14 cellular contexts compared by ENCODE assay signal in the genomic region with DNA sequence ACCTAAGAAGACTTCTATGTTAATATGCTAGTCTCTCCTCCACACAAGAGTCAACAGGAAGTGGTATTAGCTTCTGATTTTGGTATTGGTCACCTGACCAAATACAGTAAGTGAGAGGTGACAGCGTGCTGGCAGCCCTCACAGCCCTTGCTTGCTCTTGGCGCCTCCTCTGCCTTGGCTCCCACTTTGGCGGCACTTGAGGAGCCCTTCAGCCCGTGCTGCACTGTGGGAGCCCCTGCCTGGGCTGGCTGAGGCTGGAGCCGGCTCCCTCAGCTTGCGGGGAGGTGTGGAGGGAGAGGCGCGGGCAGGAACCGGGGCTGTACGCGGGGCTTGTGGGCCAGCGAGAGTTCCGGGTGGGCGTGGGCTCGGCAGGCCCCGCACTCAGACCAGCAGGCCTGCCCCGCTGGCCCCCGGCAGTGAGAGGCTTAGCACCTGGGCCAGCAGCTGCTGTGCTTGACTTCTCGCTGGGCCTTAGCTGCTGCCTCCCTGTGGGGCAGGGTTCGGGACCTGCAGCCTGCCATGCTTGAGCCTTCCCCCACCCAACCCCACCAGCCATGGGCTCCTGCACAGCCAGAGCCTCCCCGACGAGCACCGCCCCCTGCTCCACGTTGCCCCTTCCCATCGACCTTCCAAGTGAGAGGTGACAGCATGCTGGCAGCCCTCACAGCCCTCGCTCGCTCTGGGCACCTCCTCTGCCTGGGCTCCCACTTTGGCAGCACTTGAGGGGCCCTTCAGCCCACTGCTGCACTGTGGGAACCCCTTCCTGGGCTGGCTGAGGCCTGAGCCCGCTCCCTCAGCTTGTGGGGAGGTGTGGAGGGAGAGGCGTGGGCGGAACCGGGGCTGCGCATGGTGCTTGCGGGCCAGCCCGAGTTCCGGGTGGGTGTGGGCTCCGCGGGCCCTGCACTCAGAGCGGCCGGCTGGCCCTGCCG. TPM values are rescaled to one million over a fixed set of nuclear protein-coding genes. Genes with fewer than 3 reads are reported as not detected.
DNase-seq lines count a peak whose midpoint lies in the region; ATAC-seq and TF ChIP-seq lines count a peak whose summit lies in the region.
"Had no signal": no experiment of that assay in that cellular context is flagged by ENCODE, and none has a peak within 500 bp of the region (broad histone marks: within the 10 kb centered on the region; RNA-seq: fewer than 3 reads in every experiment).

No MANE protein-coding gene starts in this region.

- POLR2A ChIA-PET in CD4-positive, alpha-beta T cell (lab: Charles Lee): no interaction called here
- POLR2A ChIA-PET in activated CD4-positive, alpha-beta memory T cell treated with anti-CD3 and anti-CD28 coated beads, Interleukin-2, amount 10 ng/mL, durations not matched to agents 7 days and 5 days (lab: Charles Lee): interaction anchor here (0.7 to 1.4 kb wide), 2 partner anchors 10 to 20 kb away, joined by 3 to 4 read pairs; no protein-coding TSS in a partner anchor

- peak in 3 of 10 experiments; percentile 12 to 35 (median 23) for DNase-seq in CD4-positive, alpha-beta T cell
- peak; percentile 38 for DNase-seq in activated CD4-positive, alpha-beta memory T cell treated with anti-CD3 and anti-CD28 coated beads, Interleukin-2, amount 10 ng/mL, durations not matched to agents 7 days and 5 days
- DNase-seq in posterior cingulate gyrus: no peak
- no peak for DNase-seq in NOMO-1 treated with DMSO at 0.1 percent for 48 hours (lab: John Stamatoyannopoulos, UW; ENCODE audit: unreplicated experiment)
- no peak for DNase-seq in HuH-7 (ENCODE audit: low spot score)
- DNase-seq in GOT3 (lab: John Stamatoyannopoulos, UW): no peak
- DNase-seq: HCEC 1CT, NCI-H1436, small intestine had no signal

- peak overlapping the region; percentile 38 for H3K4me3 Mint-ChIP-seq in CD4-positive, alpha-beta T cell
- no peak overlapping the region for H3K4me3 Mint-ChIP-seq in activated CD4-positive, alpha-beta memory T cell treated with anti-CD3 and anti-CD28 coated beads, Interleukin-2, amount 10 ng/mL, durations not matched to agents 7 days and 5 days
- H3K4me3 Mint-ChIP-seq: activated naive CD8-positive, alpha-beta T cell had no signal

- no peaks in the 10 kb centered on the region for H3K27me3 ChIP-seq in CD4-positive, alpha-beta T cell (ENCODE audit: control insufficient read depth, insufficient read depth, low read length)

- intact Hi-C loops in CD4-positive, alpha-beta T cell (cut with DNase I, micrococcal nuclease): no loop called here
- intact Hi-C loops in posterior cingulate gyrus (cut with DNase I): no loop called here

- CTCF ChIA-PET in CD4-positive, alpha-beta T cell (lab: Charles Lee): no interaction called here
- CTCF ChIA-PET in activated CD4-positive, alpha-beta memory T cell treated with anti-CD3 and anti-CD28 coated beads, Interleukin-2, amount 10 ng/mL, durations not matched to agents 7 days and 5 days (lab: Charles Lee): no interaction called here

- no peaks in the 10 kb centered on the region for H3K9me3 Mint-ChIP-seq in CD4-positive, alpha-beta T cell
- peaks cover 4% of the 10 kb centered on the region for H3K9me3 Mint-ChIP-seq in activated CD4-positive, alpha-beta memory T cell treated with anti-CD3 and anti-CD28 coated beads, Interleukin-2, amount 10 ng/mL, durations not matched to agents 7 days and 5 days

- no peaks in the 10 kb centered on the region for H3K9me3 ChIP-seq in CD4-positive, alpha-beta T cell (ENCODE audit: control insufficient read depth, low read length)

- H3K27ac ChIP-seq in CD4-positive, alpha-beta T cell (ENCODE audit: low read depth, low read length): no peak overlapping the region
- H3K27ac ChIP-seq: C4-2B, epithelial cell of prostate had no signal

- ATAC-seq in CD4-positive, alpha-beta T cell (ENCODE audit: poor library complexity): peak; percentile 87
- ATAC-seq in GM19324 (IDR thresholded peaks at IDR 0.05; ENCODE audit: low FRiP score, unreplicated experiment): peak; percentile 90
- peak; percentile 95 for ATAC-seq in HG02885 (IDR thresholded peaks at IDR 0.05; ENCODE audit: poor library complexity, unreplicated experiment)

- peak overlapping the region; percentile 47 for H3K27ac Mint-ChIP-seq in CD4-positive, alpha-beta T cell
- peak overlapping the region; percentile 40 for H3K27ac Mint-ChIP-seq in activated CD4-positive, alpha-beta memory T cell treated with anti-CD3 and anti-CD28 coated beads, Interleukin-2, amount 10 ng/mL, durations not matched to agents 7 days and 5 days
- H3K27ac Mint-ChIP-seq: activated naive CD8-positive, alpha-beta T cell had no signal

- H3K36me3 Mint-ChIP-seq in CD4-positive, alpha-beta T cell (ENCODE audit: low read depth): no peaks in the 10 kb centered on the region
- H3K36me3 Mint-ChIP-seq in activated CD4-positive, alpha-beta memory T cell treated with anti-CD3 and anti-CD28 coated beads, Interleukin-2, amount 10 ng/mL, durations not matched to agents 7 days and 5 days (ENCODE audit: low read depth): no peaks in the 10 kb centered on the region
- H3K36me3 Mint-ChIP-seq: activated naive CD8-positive, alpha-beta T cell had no signal

- peaks cover 19% of the 10 kb centered on the region for H3K4me1 Mint-ChIP-seq in CD4-positive, alpha-beta T cell (ENCODE audit: low read depth)
- H3K4me1 Mint-ChIP-seq in activated CD4-positive, alpha-beta memory T cell treated with anti-CD3 and anti-CD28 coated beads, Interleukin-2, amount 10 ng/mL, durations not matched to agents 7 days and 5 days: peaks cover 18% of the 10 kb centered on the region

- TF ChIP-seq CTCF in CD4-positive, alpha-beta T cell (IDR thresholded peaks at IDR 0.05): no peak

- no peaks in the 10 kb centered on the region for H3K27me3 Mint-ChIP-seq in CD4-positive, alpha-beta T cell
- H3K27me3 Mint-ChIP-seq in activated CD4-positive, alpha-beta memory T cell treated with anti-CD3 and anti-CD28 coated beads, Interleukin-2, amount 10 ng/mL, durations not matched to agents 7 days and 5 days: no peaks in the 10 kb centered on the region
- H3K27me3 Mint-ChIP-seq: activated naive CD8-positive, alpha-beta T cell had no signal

RNA-seq across cellular contexts. Expression of gene ACSL5, which starts 4.2 kb away (rescaled TPM):
- total RNA-seq in CD4-positive, alpha-beta T cell: 10 to 100 TPM; 11.4 to 14.1 TPM
- 10 to 100 TPM; 55.0 to 55.1 TPM for total RNA-seq in activated CD4-positive, alpha-beta memory T cell treated with anti-CD3 and anti-CD28 coated beads, Interleukin-2, amount 10 ng/mL, durations not matched to agents 7 days and 5 days
